ENCODE assay signal across 1 cellular context in the genomic region with DNA sequence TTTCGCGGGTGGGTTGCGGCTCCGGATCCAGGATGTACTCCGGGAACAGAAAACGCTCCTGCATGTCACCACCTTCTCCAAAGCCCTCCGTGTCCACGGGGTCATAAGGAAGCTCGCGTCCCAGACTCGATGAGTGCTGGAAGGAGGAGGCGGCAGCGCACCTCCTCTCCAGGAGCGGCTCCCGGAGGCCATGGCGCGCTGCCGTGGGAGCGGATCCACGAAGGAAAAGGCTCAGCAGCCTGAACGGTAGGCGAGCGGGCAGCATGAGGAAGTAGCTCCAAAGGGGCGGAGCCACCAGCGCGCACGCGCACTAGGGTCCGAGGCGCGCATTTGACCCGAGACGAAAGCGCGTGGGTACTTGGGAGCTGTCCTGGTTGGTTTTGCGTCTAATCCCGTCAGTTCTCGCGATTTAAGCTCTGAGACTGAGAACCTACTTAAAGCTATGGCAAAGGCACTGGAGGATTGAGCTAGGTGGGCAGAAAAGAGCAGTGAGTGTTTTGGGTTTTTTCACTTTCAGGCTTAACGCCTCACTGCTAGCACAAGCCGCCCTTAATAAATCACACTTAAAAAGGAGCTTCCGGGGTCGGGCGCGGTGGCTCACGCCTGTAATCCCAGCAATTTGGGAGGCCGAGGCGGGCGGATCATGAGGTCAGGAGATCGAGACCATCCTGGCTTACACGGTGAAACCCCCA.
TF ChIP-seq lines count a peak whose summit lies in the region.

Gene NOA1 (minus strand): TSS at position 286 of the 692 bp plus-strand sequence. CDS start 21 bp downstream, at position 265.

TF ChIP-seq in K562, 482 proteins besides CTCF, POLR2A, EP300 and RAD21 (continued from another document and continues in another):
- TF ChIP-seq ZNF592 (IDR thresholded peaks at IDR 0.05) (no peak), ZNF274 (IDR thresholded peaks at IDR 0.05; ENCODE audit: borderline replicate concordance, low read depth, low read length) (no peak), HIVEP1 (CRISPR knock-in tag; IDR thresholded peaks at IDR 0.05) (no peak), SUPT5H (IDR thresholded peaks at IDR 0.05) (peak; percentile 95), SMARCA5 (IDR thresholded peaks at IDR 0.05) (no peak), GABPB1 (CRISPR knock-in tag; IDR thresholded peaks at IDR 0.05) (peak; percentile 54), CHD7 (IDR thresholded peaks at IDR 0.05; ENCODE audit: low read depth, low read length) (no peak), CBX5 (IDR thresholded peaks at IDR 0.05; ENCODE audit: borderline replicate concordance, low read depth) (no peak), ZNF707 (CRISPR knock-in tag; conservative IDR thresholded peaks at IDR 0.05) (no peak), EZH2 (IDR thresholded peaks at IDR 0.05; ENCODE audit: borderline replicate concordance, low read depth, low read length) (no peak), IFI16 (CRISPR knock-in tag; IDR thresholded peaks at IDR 0.05) (no peak), ZNF639 (CRISPR knock-in tag; conservative IDR thresholded peaks at IDR 0.05 in 1 of 2, IDR thresholded peaks at IDR 0.05 in 1 of 2) (peak in 1 of 2 experiments; percentile 68; a peak in 2 of 4 replicates), SP1 (CRISPR knock-in tag; IDR thresholded peaks at IDR 0.05) (peak; percentile 72), E2F6 (IDR thresholded peaks at IDR 0.05; ENCODE audit: borderline replicate concordance in 1 of 2, extremely low read depth in 1 of 2, insufficient read depth in 1 of 2, insufficient read length in 1 of 2, low read depth in 1 of 2, low read length in 1 of 2, poor library complexity in 1 of 2, severe bottlenecking in 1 of 2) (peak in 1 of 2 experiments; percentile 42), ARID2 (IDR thresholded peaks at IDR 0.05) (no peak), CHD2 (IDR thresholded peaks at IDR 0.05; ENCODE audit: low read depth, low read length) (peak; percentile 97), ZFP30 (CRISPR knock-in tag; IDR thresholded peaks at IDR 0.05; ENCODE audit: borderline replicate concordance) (no peak), ZNF212 (CRISPR knock-in tag; IDR thresholded peaks at IDR 0.05) (no peak), MYC (IDR thresholded peaks at IDR 0.05; ENCODE audit: low read depth, low read length) (peak; percentile 82), MYC (CRISPR knock-in tag; IDR thresholded peaks at IDR 0.05; ENCODE audit: borderline replicate concordance, low read depth) (no peak), TARDBP (IDR thresholded peaks at IDR 0.05) (no peak), ZFX (CRISPR knock-in tag; IDR thresholded peaks at IDR 0.05) (peak; percentile 75), NCOR1 (IDR thresholded peaks at IDR 0.05) (no peak), CREB5 (CRISPR knock-in tag; IDR thresholded peaks at IDR 0.05) (no peak), ZNF696 (CRISPR knock-in tag; conservative IDR thresholded peaks at IDR 0.05) (no peak), HNRNPH1 (optimal IDR thresholded peaks at IDR 0.05; ENCODE audit: low read depth, low read length) (no peak)
- TF ChIP-seq, protein P1, sequence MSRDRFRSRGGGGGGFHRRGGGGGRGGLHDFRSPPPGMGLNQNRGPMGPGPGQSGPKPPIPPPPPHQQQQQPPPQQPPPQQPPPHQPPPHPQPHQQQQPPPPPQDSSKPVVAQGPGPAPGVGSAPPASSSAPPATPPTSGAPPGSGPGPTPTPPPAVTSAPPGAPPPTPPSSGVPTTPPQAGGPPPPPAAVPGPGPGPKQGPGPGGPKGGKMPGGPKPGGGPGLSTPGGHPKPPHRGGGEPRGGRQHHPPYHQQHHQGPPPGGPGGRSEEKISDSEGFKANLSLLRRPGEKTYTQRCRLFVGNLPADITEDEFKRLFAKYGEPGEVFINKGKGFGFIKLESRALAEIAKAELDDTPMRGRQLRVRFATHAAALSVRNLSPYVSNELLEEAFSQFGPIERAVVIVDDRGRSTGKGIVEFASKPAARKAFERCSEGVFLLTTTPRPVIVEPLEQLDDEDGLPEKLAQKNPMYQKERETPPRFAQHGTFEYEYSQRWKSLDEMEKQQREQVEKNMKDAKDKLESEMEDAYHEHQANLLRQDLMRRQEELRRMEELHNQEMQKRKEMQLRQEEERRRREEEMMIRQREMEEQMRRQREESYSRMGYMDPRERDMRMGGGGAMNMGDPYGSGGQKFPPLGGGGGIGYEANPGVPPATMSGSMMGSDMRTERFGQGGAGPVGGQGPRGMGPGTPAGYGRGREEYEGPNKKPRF (IDR thresholded peaks at IDR 0.05; ENCODE audit: low read depth, low read length) = no peak
- TF ChIP-seq, protein P2, sequence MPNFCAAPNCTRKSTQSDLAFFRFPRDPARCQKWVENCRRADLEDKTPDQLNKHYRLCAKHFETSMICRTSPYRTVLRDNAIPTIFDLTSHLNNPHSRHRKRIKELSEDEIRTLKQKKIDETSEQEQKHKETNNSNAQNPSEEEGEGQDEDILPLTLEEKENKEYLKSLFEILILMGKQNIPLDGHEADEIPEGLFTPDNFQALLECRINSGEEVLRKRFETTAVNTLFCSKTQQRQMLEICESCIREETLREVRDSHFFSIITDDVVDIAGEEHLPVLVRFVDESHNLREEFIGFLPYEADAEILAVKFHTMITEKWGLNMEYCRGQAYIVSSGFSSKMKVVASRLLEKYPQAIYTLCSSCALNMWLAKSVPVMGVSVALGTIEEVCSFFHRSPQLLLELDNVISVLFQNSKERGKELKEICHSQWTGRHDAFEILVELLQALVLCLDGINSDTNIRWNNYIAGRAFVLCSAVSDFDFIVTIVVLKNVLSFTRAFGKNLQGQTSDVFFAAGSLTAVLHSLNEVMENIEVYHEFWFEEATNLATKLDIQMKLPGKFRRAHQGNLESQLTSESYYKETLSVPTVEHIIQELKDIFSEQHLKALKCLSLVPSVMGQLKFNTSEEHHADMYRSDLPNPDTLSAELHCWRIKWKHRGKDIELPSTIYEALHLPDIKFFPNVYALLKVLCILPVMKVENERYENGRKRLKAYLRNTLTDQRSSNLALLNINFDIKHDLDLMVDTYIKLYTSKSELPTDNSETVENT (CRISPR knock-in tag; IDR thresholded peaks at IDR 0.05) = no peak
